In genomic region chr4:679571-680083, GRCh38 we compare ENCODE assay signal across 17 cellular contexts. TPM values are rescaled to one million over a fixed set of nuclear protein-coding genes. Genes with fewer than 3 reads are reported as not detected.
DNase-seq lines count a peak whose midpoint lies in the region; ATAC-seq and TF ChIP-seq lines count a peak whose summit lies in the region.
"Had no signal": no experiment of that assay in that cellular context is flagged by ENCODE, and none has a peak within 500 bp of the region (broad histone marks: within the 10 kb centered on the region; RNA-seq: fewer than 3 reads in every experiment).

No MANE protein-coding gene starts in this region.

- H3K4me3 Mint-ChIP-seq in activated CD4-positive, alpha-beta T cell treated with anti-CD3 and anti-CD28 coated beads, Interleukin-2, amount 10 ng/mL, durations not matched to agents 7 days and 5 days: no peak overlapping the region
- peak overlapping the region; percentile 38 for H3K4me3 Mint-ChIP-seq in mesothelial cell of epicardium
- H3K4me3 Mint-ChIP-seq in stimulated activated naive B cell treated with anti-CD40 and anti-IgM and Interleukin-4, amounts not matched to agents 10 μg/mL and 1 μg/mL and 100 μg/mL, for 72 hours: no peak overlapping the region

- peak overlapping the region; percentile 24 for H3K27ac ChIP-seq in RWPE1
- H3K27ac ChIP-seq: PC-9 had no signal

- H3K9me3 Mint-ChIP-seq in activated CD4-positive, alpha-beta T cell treated with anti-CD3 and anti-CD28 coated beads, Interleukin-2, amount 10 ng/mL, durations not matched to agents 7 days and 5 days: no peaks in the 10 kb centered on the region
- H3K9me3 Mint-ChIP-seq in mesothelial cell of epicardium: no peaks in the 10 kb centered on the region
- no peaks in the 10 kb centered on the region for H3K9me3 Mint-ChIP-seq in stimulated activated naive B cell treated with anti-CD40 and anti-IgM and Interleukin-4, amounts not matched to agents 10 μg/mL and 1 μg/mL and 100 μg/mL, for 72 hours

- H3K36me3 Mint-ChIP-seq in activated CD4-positive, alpha-beta T cell treated with anti-CD3 and anti-CD28 coated beads, Interleukin-2, amount 10 ng/mL, durations not matched to agents 7 days and 5 days (ENCODE audit: low read depth): no peaks in the 10 kb centered on the region
- H3K36me3 Mint-ChIP-seq in mesothelial cell of epicardium: no peaks in the 10 kb centered on the region
- no peaks in the 10 kb centered on the region for H3K36me3 Mint-ChIP-seq in stimulated activated naive B cell treated with anti-CD40 and anti-IgM and Interleukin-4, amounts not matched to agents 10 μg/mL and 1 μg/mL and 100 μg/mL, for 72 hours

- H3K27me3 Mint-ChIP-seq in activated CD4-positive, alpha-beta T cell treated with anti-CD3 and anti-CD28 coated beads, Interleukin-2, amount 10 ng/mL, durations not matched to agents 7 days and 5 days: no peaks in the 10 kb centered on the region
- H3K27me3 Mint-ChIP-seq in mesothelial cell of epicardium (ENCODE audit: low read depth): no peaks in the 10 kb centered on the region
- peaks cover 0 to 10% of the 10 kb centered on the region in 2 donors for H3K27me3 Mint-ChIP-seq in stimulated activated naive B cell treated with anti-CD40 and anti-IgM and Interleukin-4, amounts not matched to agents 10 μg/mL and 1 μg/mL and 100 μg/mL, for 72 hours

- peak overlapping the region; percentile 13 for H3K27ac Mint-ChIP-seq in activated CD4-positive, alpha-beta T cell treated with anti-CD3 and anti-CD28 coated beads, Interleukin-2, amount 10 ng/mL, durations not matched to agents 7 days and 5 days
- no peak overlapping the region for H3K27ac Mint-ChIP-seq in mesothelial cell of epicardium
- H3K27ac Mint-ChIP-seq in stimulated activated naive B cell treated with anti-CD40 and anti-IgM and Interleukin-4, amounts not matched to agents 10 μg/mL and 1 μg/mL and 100 μg/mL, for 72 hours: peak overlapping the region; percentile 14

- CTCF ChIA-PET in activated CD4-positive, alpha-beta T cell treated with anti-CD3 and anti-CD28 coated beads, Interleukin-2, amount 10 ng/mL, durations not matched to agents 7 days and 5 days (lab: Charles Lee): no interaction called here
- CTCF ChIA-PET in RWPE1 (lab: Yijun Ruan, JAX): no interaction called here

- no peak for ATAC-seq in stimulated activated naive B cell treated with anti-CD40 and anti-IgM and Interleukin-4, amounts not matched to agents 10 μg/mL and 1 μg/mL and 100 μg/mL, for 72 hours (replicated peaks)
- no peak for ATAC-seq in GM19035 (IDR thresholded peaks at IDR 0.05; ENCODE audit: unreplicated experiment)

- peaks cover 10% of the 10 kb centered on the region for H3K4me1 Mint-ChIP-seq in activated CD4-positive, alpha-beta T cell treated with anti-CD3 and anti-CD28 coated beads, Interleukin-2, amount 10 ng/mL, durations not matched to agents 7 days and 5 days
- H3K4me1 Mint-ChIP-seq in mesothelial cell of epicardium: peaks cover 12% of the 10 kb centered on the region
- H3K4me1 Mint-ChIP-seq in stimulated activated naive B cell treated with anti-CD40 and anti-IgM and Interleukin-4, amounts not matched to agents 10 μg/mL and 1 μg/mL and 100 μg/mL, for 72 hours: peaks cover 21 to 50% of the 10 kb centered on the region in 2 donors

- DNase-seq in activated CD4-positive, alpha-beta T cell treated with anti-CD3 and anti-CD28 coated beads, Interleukin-2, amount 10 ng/mL, durations not matched to agents 7 days and 5 days: no peak
- DNase-seq in activated CD4-positive, alpha-beta T cell treated with anti-CD3 and anti-CD28 coated beads, Interleukin-2, amount 50 U/mL, for 4 hours: no peak
- DNase-seq in RWPE1 (ENCODE audit: low spot score) (no peak), mesothelial cell of epicardium (ENCODE audit: low spot score in 2 of 2, unreplicated experiment in 2 of 2) (no peak), hypothalamus (lab: John Stamatoyannopoulos, UW) (no peak), SKM-1 (lab: John Stamatoyannopoulos, UW; ENCODE audit: unreplicated experiment) (no peak)
- no peak for DNase-seq in stimulated activated naive B cell treated with anti-CD40 and anti-IgM and Interleukin-4, amounts not matched to agents 10 μg/mL and 1 μg/mL and 100 μg/mL, for 72 hours
- DNase-seq: KBM-7, MV-4-11, NCI-H1417, NCI-H187 treated with DMSO at 0.1 percent for 48 hours, NCI-H748 treated with DMSO at 0.1 percent for 48 hours, PC-9 had no signal

- POLR2A ChIA-PET in activated CD4-positive, alpha-beta T cell treated with anti-CD3 and anti-CD28 coated beads, Interleukin-2, amount 10 ng/mL, durations not matched to agents 7 days and 5 days (lab: Charles Lee): no interaction called here
- POLR2A ChIA-PET in RWPE1 (lab: Yijun Ruan, JAX; ENCODE audit: low non-redundant PET): interaction anchor here (0.6 kb wide), 1 partner anchor 1037 kb away, joined by 3 read pairs; no protein-coding TSS in a partner anchor

- no peak for TF ChIP-seq CTCF in RWPE1 (conservative IDR thresholded peaks at IDR 0.05; ENCODE audit: low read depth)
- TF ChIP-seq CTCF in mesothelial cell of epicardium (IDR thresholded peaks at IDR 0.05; ENCODE audit: unreplicated experiment): no peak

RNA-seq across cellular contexts. Expression of gene MYL5, which starts 5.3 kb away (rescaled TPM):
- 10 to 100 TPM; 17.8 to 19.0 TPM for total RNA-seq in activated CD4-positive, alpha-beta T cell treated with anti-CD3 and anti-CD28 coated beads, Interleukin-2, amount 10 ng/mL, durations not matched to agents 7 days and 5 days
- total RNA-seq in mesothelial cell of epicardium: 25.0 to 32.1 TPM (median 32.0 TPM) in 3 replicates

RNA-seq across cellular contexts. Expression of gene ATP5ME, which starts 5.6 kb away (rescaled TPM):
- 100 to 1,000 TPM; 162 to 183 TPM for total RNA-seq in activated CD4-positive, alpha-beta T cell treated with anti-CD3 and anti-CD28 coated beads, Interleukin-2, amount 10 ng/mL, durations not matched to agents 7 days and 5 days
- 194 to 212 TPM (median 197 TPM) in 3 replicates for total RNA-seq in mesothelial cell of epicardium

RNA-seq across cellular contexts. Expression of gene SLC49A3, which starts 9.3 kb away (rescaled TPM):
- under 1 TPM in 1 of 2 experiments, not detected in 1; 0.35 TPM for total RNA-seq in activated CD4-positive, alpha-beta T cell treated with anti-CD3 and anti-CD28 coated beads, Interleukin-2, amount 10 ng/mL, durations not matched to agents 7 days and 5 days
- total RNA-seq in mesothelial cell of epicardium: 10.5 to 13.4 TPM (median 11.6 TPM) in 3 replicates
- total RNA-seq: H4, NCI-H460 had no signal

RNA-seq across cellular contexts. Expression of gene PCGF3, which starts 26.0 kb away (rescaled TPM):
- 10 to 100 TPM; 34.9 to 36.8 TPM for total RNA-seq in activated CD4-positive, alpha-beta T cell treated with anti-CD3 and anti-CD28 coated beads, Interleukin-2, amount 10 ng/mL, durations not matched to agents 7 days and 5 days
- total RNA-seq in mesothelial cell of epicardium: 88.1 to 93.4 TPM (median 90.9 TPM) in 3 replicates

RNA-seq across cellular contexts. Expression of gene PDE6B, which starts 54.3 kb away (rescaled TPM):
- 10 to 100 TPM; 15.9 to 18.7 TPM for total RNA-seq in activated CD4-positive, alpha-beta T cell treated with anti-CD3 and anti-CD28 coated beads, Interleukin-2, amount 10 ng/mL, durations not matched to agents 7 days and 5 days
- total RNA-seq in mesothelial cell of epicardium: 9.0 to 12.0 TPM (median 11.6 TPM) in 3 replicates
- total RNA-seq: A172, H4, NCI-H460 had no signal
